ENCODE assay signal across 34 cellular contexts in the genomic region with DNA sequence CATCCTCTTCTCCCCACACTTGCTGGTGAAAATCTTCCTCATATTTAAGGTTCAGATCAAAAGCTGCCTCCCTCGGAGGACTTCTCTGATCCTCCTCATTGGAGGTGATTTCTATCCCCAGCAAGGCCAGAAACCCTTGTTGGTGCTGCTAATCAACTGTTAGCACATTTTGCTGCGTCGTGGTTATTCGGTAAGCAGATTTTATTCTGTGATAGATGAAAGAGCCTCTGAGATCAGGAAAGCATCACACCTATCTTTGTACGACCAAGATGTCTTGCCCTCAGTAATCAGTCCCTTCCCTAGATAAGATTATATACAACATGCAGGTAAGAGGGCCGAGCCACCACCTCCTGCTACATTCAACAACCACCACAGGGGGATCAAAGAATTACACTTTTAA.
"Had no signal": no experiment of that assay in that cellular context is flagged by ENCODE, and none has a peak within 500 bp of the region (broad histone marks: within the 10 kb centered on the region; RNA-seq: fewer than 3 reads in every experiment).

No MANE protein-coding gene starts in this region.

- H3K36me3 ChIP-seq: adrenal gland, brain microvascular endothelial cell, breast epithelium had no signal

- H3K4me1 ChIP-seq: adrenal gland, body of pancreas, breast epithelium had no signal

- H3K9me3 ChIP-seq: adrenal gland, body of pancreas had no signal

- FAIRE-seq: astrocyte, TTC549 had no signal

- H3K4me3 ChIP-seq: adrenal gland, body of pancreas, breast epithelium had no signal

- H3K27me3 ChIP-seq: body of pancreas, brain microvascular endothelial cell had no signal

- H3K27ac ChIP-seq: adrenal gland, body of pancreas, brain microvascular endothelial cell, breast epithelium, VCaP had no signal

- DNase-seq: activated B cell treated with CpG ODN at 0.5 μM for 24 hours; activated CD4-positive, alpha-beta memory T cell treated with anti-CD3 and anti-CD28 coated beads for 36 hours; activated CD4-positive, alpha-beta T cell treated with anti-CD3 and anti-CD28 coated beads for 4 hours; activated CD4-positive, alpha-beta T cell treated with anti-CD3 and anti-CD28 coated beads, Interleukin-2, amount 10 ng/mL, durations not matched to agents 24 days and 14 days; activated CD4-positive, alpha-beta T cell treated with anti-CD3 and anti-CD28 coated beads, Interleukin-2, amount 50 U/mL, for 1 hour; activated CD4-positive, alpha-beta T cell treated with anti-CD3 and anti-CD28 coated beads, Interleukin-2, amount 50 U/mL, for 4 hours; activated CD4-positive, CD25-positive, alpha-beta regulatory T cell treated with anti-CD3 and anti-CD28 coated beads, Interleukin-2, amount 50 U/mL, for 72 hours; activated CD8-positive, alpha-beta memory T cell treated with anti-CD3 and anti-CD28 coated beads, Interleukin-2, amount 50 U/mL, for 4 hours; activated CD8-positive, alpha-beta T cell treated with anti-CD3 and anti-CD28 coated beads for 36 hours; activated effector memory CD4-positive, alpha-beta T cell treated with anti-CD3 and anti-CD28 coated beads, Interleukin-2, amount 50 U/mL, for 16 hours; activated gamma-delta T cell treated with Interleukin-2 at 50 U/mL for 16 hours; activated naive CD4-positive, alpha-beta T cell; activated naive CD4-positive, alpha-beta T cell treated with anti-CD3 and anti-CD28 coated beads for 36 hours; activated naive CD4-positive, alpha-beta T cell treated with anti-CD3 and anti-CD28 coated beads, Interleukin-2, amount 50 U/mL, for 16 hours; activated naive CD8-positive, alpha-beta T cell treated with anti-CD3 and anti-CD28 coated beads for 36 hours; activated T-cell treated with anti-CD3 and anti-CD28 coated beads for 4 hours; activated T-cell treated with anti-CD3 and anti-CD28 coated beads, Interleukin-2, amount 50 U/mL, for 1 hour; activated T-cell treated with anti-CD3 and anti-CD28 coated beads, Interleukin-2, amount 50 U/mL, for 4 hours; activated T-cell treated with anti-CD3 and anti-CD28 coated beads, Interleukin-2, amount 50 U/mL, for 72 hours; adrenal gland; amniotic stem cell; aorta; body of pancreas; brain microvascular endothelial cell; central memory CD4-positive, alpha-beta T cell; T-helper 1 cell; T-helper 2 cell; T-helper 9 cell had no signal

- ATAC-seq: activated CD8-positive, alpha-beta T cell treated with anti-CD3 and anti-CD28 coated beads for 36 hours; activated naive CD4-positive, alpha-beta T cell treated with anti-CD3 and anti-CD28 coated beads, Interleukin-2, amount 50 U/mL, for 72 hours; activated T-cell treated with anti-CD3 and anti-CD28 coated beads, Interleukin-2, amount 50 U/mL, for 4 hours; activated T-cell treated with anti-CD3 and anti-CD28 coated beads, Interleukin-2, amount 50 U/mL, for 72 hours; activated T-helper 17 cell treated with anti-CD3 and anti-CD28 coated beads, Interleukin-2, amount 50 U/mL, for 72 hours; body of pancreas had no signal
